In the genomic region with DNA sequence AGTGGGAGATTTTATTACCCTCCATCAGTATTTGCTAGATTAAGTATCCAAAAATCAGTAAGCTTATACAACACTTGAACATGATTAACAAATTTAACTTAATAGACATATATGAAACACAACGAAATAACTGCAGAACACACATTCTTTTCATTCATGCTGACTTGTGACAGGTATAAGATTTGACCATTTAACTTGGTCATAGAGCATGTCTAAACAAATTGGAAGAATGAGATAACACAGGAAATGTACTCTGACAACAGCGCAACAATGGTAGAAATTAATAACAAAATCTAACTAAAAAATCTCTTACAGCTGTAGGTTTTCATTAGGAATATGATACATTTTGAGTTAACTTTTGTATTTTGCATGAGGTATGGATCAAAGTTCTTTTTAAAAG, we compare ENCODE assay signal across 9 cellular contexts.
"Had no signal": no experiment of that assay in that cellular context is flagged by ENCODE, and none has a peak within 500 bp of the region (broad histone marks: within the 10 kb centered on the region; RNA-seq: fewer than 3 reads in every experiment).

No MANE protein-coding gene starts in this region.

- DNase-seq: GM23248, GOT3, H7, HFFc6, KBM-7 had no signal

- H3K4me1 ChIP-seq: HAP-1 had no signal

- ATAC-seq: HCT116, HepG2 had no signal

- H3K36me3 ChIP-seq: HAP-1 had no signal

- FAIRE-seq: HepG2 had no signal

- H3K4me3 ChIP-seq: GM23248, HAP-1 had no signal

- H3K27ac ChIP-seq: GM23248, HL-60 had no signal
